11 cellular contexts compared by ENCODE assay signal in the genomic region with DNA sequence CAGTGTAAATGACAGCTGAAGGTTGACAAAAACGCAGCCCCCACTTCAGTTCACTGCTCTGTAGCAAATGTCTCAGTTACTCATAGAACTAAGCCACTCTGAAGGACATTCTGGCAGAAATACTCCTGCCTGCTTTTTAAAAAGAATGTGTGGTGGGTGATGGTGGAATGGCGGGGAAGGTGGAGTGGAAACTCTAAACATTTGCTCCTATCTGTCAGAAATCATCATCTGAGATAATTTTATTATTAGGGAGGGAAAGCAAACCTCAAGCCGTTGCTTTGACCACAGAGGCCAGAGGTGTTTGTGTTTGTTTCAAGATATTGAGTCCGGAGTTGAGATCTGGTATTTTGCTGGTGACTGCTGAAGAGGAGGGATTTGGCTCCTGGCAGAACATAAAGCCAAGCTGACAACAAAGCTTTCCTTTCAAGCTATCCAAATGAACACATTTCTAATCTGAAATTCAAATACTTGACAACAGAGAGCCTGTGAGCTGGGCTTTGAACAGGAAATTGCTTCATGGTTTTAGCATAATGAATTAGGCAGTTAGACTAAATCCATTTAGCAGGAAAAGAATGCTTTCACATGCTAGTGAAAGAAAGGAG.
DNase-seq lines count a peak whose midpoint lies in the region; ATAC-seq and TF ChIP-seq lines count a peak whose summit lies in the region.
"Had no signal": no experiment of that assay in that cellular context is flagged by ENCODE, and none has a peak within 500 bp of the region (broad histone marks: within the 10 kb centered on the region; RNA-seq: fewer than 3 reads in every experiment).

No MANE protein-coding gene starts in this region.

- no peak for ATAC-seq in HG02970 (IDR thresholded peaks at IDR 0.05; ENCODE audit: low FRiP score, unreplicated experiment)
- no peak for ATAC-seq in stimulated activated naive B cell treated with anti-CD40 and anti-IgM and Interleukin-4, amounts not matched to agents 10 μg/mL and 1 μg/mL and 100 μg/mL, for 72 hours (replicated peaks)

- H3K4me1 ChIP-seq in iPS DF 6.9 (ENCODE audit: control insufficient read depth, insufficient read depth, low read length) (peaks cover 10% of the 10 kb centered on the region; the same call in 1 of the 2 replicates), smooth muscle cell (ENCODE audit: low read depth) (peaks cover 49% of the 10 kb centered on the region), ascending aorta (no peaks in the 10 kb centered on the region)
- H3K4me1 ChIP-seq: A549 had no signal

- no peak overlapping the region for H3K4me3 Mint-ChIP-seq in stimulated activated naive B cell treated with anti-CD40 and anti-IgM and Interleukin-4, amounts not matched to agents 10 μg/mL and 1 μg/mL and 100 μg/mL, for 72 hours
- H3K4me3 Mint-ChIP-seq: activated naive CD4-positive, alpha-beta T cell treated with anti-CD3 and anti-CD28 coated beads for 36 hours had no signal

- H2AFZ ChIP-seq in smooth muscle cell (ENCODE audit: low read depth) = peak overlapping the region; percentile 81

- no peak for TF ChIP-seq CTCF in smooth muscle cell (IDR thresholded peaks at IDR 0.05; ENCODE audit: borderline replicate concordance, insufficient read depth, poor library complexity, severe bottlenecking)
- TF ChIP-seq CTCF in ascending aorta (IDR thresholded peaks at IDR 0.05) = no peak

- H3K27me3 Mint-ChIP-seq in stimulated activated naive B cell treated with anti-CD40 and anti-IgM and Interleukin-4, amounts not matched to agents 10 μg/mL and 1 μg/mL and 100 μg/mL, for 72 hours = peaks cover 0 to 4% of the 10 kb centered on the region in 2 donors

- peak overlapping the region; percentile 81 for H3K4me2 ChIP-seq in smooth muscle cell

- H3K4me3 ChIP-seq in iPS DF 6.9 (ENCODE audit: low read length) = no peak overlapping the region
- peak overlapping the region; percentile 7 for H3K4me3 ChIP-seq in smooth muscle cell
- H3K4me3 ChIP-seq in ascending aorta = no peak overlapping the region
- H3K4me3 ChIP-seq: A549 had no signal

- H3K36me3 ChIP-seq in iPS DF 6.9 (ENCODE audit: control insufficient read depth, insufficient read depth, low read length) (no peaks in the 10 kb centered on the region), smooth muscle cell (ENCODE audit: low read depth) (no peaks in the 10 kb centered on the region), ascending aorta (no peaks in the 10 kb centered on the region)

- H3F3A ChIP-seq in smooth muscle cell (ENCODE audit: low read depth) = no peaks in the 10 kb centered on the region

- peak; percentile 16 to 48 for DNase-seq in NCI-H2081 (lab: John Stamatoyannopoulos, UW)
- no peak for DNase-seq in NCI-H2081 treated with DMSO at 0.1 percent for 48 hours (lab: John Stamatoyannopoulos, UW)
- DNase-seq in anterior cingulate cortex (lab: John Stamatoyannopoulos, UW) = peak in 47 of 58 donors; percentile 1 to 93 (median 41)
- no peak for DNase-seq in iPS DF 6.9 (ENCODE audit: low read depth, low spot score)
- no peak for DNase-seq in smooth muscle cell (lab: John Stamatoyannopoulos, UW; ENCODE audit: unreplicated experiment)
- DNase-seq in stimulated activated naive B cell treated with anti-CD40 and anti-IgM and Interleukin-4, amounts not matched to agents 10 μg/mL and 1 μg/mL and 100 μg/mL, for 72 hours = no peak
- no peak for DNase-seq in ascending aorta (ENCODE audit: low spot score in 2 of 2)
- DNase-seq: activated naive CD4-positive, alpha-beta T cell treated with anti-CD3 and anti-CD28 coated beads for 36 hours; kidney had no signal

- peak overlapping the region; percentile 32 for H3K9ac ChIP-seq in smooth muscle cell (ENCODE audit: low read depth)

- no peaks in the 10 kb centered on the region for H4K20me1 ChIP-seq in smooth muscle cell (ENCODE audit: low read depth)

- no peaks in the 10 kb centered on the region for H3K9me3 ChIP-seq in iPS DF 6.9 (ENCODE audit: control insufficient read depth, insufficient read depth, low read length)
- H3K9me3 ChIP-seq in smooth muscle cell (replicated peaks; ENCODE audit: low read depth) = no peaks in the 10 kb centered on the region
- H3K9me3 ChIP-seq in ascending aorta = no peaks in the 10 kb centered on the region
- H3K9me3 ChIP-seq: A549 had no signal

- peak overlapping the region; percentile 86 for H3K27ac ChIP-seq in iPS DF 6.9 (ENCODE audit: low read length)
- peak overlapping the region; percentile 61 for H3K27ac ChIP-seq in smooth muscle cell (ENCODE audit: low read depth)
- no peak overlapping the region for H3K27ac ChIP-seq in ascending aorta

- H3K79me2 ChIP-seq in smooth muscle cell (ENCODE audit: low read depth) = no peaks in the 10 kb centered on the region

- intact Hi-C loops in ascending aorta (cut with DNase I) = no loop called here

- H3K27ac Mint-ChIP-seq in stimulated activated naive B cell treated with anti-CD40 and anti-IgM and Interleukin-4, amounts not matched to agents 10 μg/mL and 1 μg/mL and 100 μg/mL, for 72 hours = no peak overlapping the region
- H3K27ac Mint-ChIP-seq: activated naive CD4-positive, alpha-beta T cell treated with anti-CD3 and anti-CD28 coated beads for 36 hours had no signal

- no peaks in the 10 kb centered on the region for H3K27me3 ChIP-seq in iPS DF 6.9 (ENCODE audit: control insufficient read depth, insufficient read depth, low read length)
- no peaks in the 10 kb centered on the region for H3K27me3 ChIP-seq in smooth muscle cell (ENCODE audit: low read depth)
- no peaks in the 10 kb centered on the region for H3K27me3 ChIP-seq in ascending aorta

- peaks cover 3 to 12% of the 10 kb centered on the region in 2 donors for H3K4me1 Mint-ChIP-seq in stimulated activated naive B cell treated with anti-CD40 and anti-IgM and Interleukin-4, amounts not matched to agents 10 μg/mL and 1 μg/mL and 100 μg/mL, for 72 hours

- WGBS in iPS DF 6.9 (ENCODE audit: insufficient coverage, insufficient read length) = no CpG with 5 or more reads among the region's 4 CpGs
- WGBS in smooth muscle cell (ENCODE audit: low lambda C conversion rate) = 2% methylated on average over 4 of the region's 4 CpGs

- H3K36me3 Mint-ChIP-seq in stimulated activated naive B cell treated with anti-CD40 and anti-IgM and Interleukin-4, amounts not matched to agents 10 μg/mL and 1 μg/mL and 100 μg/mL, for 72 hours = no peaks in the 10 kb centered on the region

- H3K9me3 Mint-ChIP-seq in stimulated activated naive B cell treated with anti-CD40 and anti-IgM and Interleukin-4, amounts not matched to agents 10 μg/mL and 1 μg/mL and 100 μg/mL, for 72 hours = no peaks in the 10 kb centered on the region
- H3K9me3 Mint-ChIP-seq: activated naive CD4-positive, alpha-beta T cell treated with anti-CD3 and anti-CD28 coated beads for 36 hours had no signal

Comparison
In these comparisons a context has a peak if more than half of its experiments do, and no peak if none do; other contexts are left out.
1. DNase-seq: peak in NCI-H2081 (2 of 2) and anterior cingulate cortex (47 of 58); none in NCI-H2081 treated with DMSO at 0.1 percent for 48 hours (single experiment), iPS DF 6.9 (single experiment), smooth muscle cell (single experiment), stimulated activated naive B cell treated with anti-CD40 and anti-IgM and Interleukin-4, amounts not matched to agents 10 μg/mL and 1 μg/mL and 100 μg/mL, for 72 hours (single experiment) and ascending aorta (0 of 2).
2. H3K27ac ChIP-seq: peak in iPS DF 6.9 (single experiment) and smooth muscle cell (single experiment); none in ascending aorta (0 of 2).